Comparison of ENCODE assay signal across 17 cellular contexts in genomic region chr4:169267070-169267469, GRCh38. TPM values are rescaled to one million over a fixed set of nuclear protein-coding genes. Genes with fewer than 3 reads are reported as not detected.
DNase-seq lines count a peak whose midpoint lies in the region; TF ChIP-seq lines count a peak whose summit lies in the region.
"Had no signal": no experiment of that assay in that cellular context is flagged by ENCODE, and none has a peak within 500 bp of the region (broad histone marks: within the 10 kb centered on the region; RNA-seq: fewer than 3 reads in every experiment).

No MANE protein-coding gene starts in this region.

- H3K27me3 Mint-ChIP-seq in neural progenitor cell (ENCODE audit: insufficient read depth, low read depth), result no peaks in the 10 kb centered on the region
- H3K27me3 Mint-ChIP-seq in activated naive CD8-positive, alpha-beta T cell treated with anti-CD3 and anti-CD28 coated beads for 36 hours, result peaks cover 65% of the 10 kb centered on the region

- peaks cover 36% of the 10 kb centered on the region for H3K4me1 Mint-ChIP-seq in neural progenitor cell
- H3K4me1 Mint-ChIP-seq in activated naive CD8-positive, alpha-beta T cell treated with anti-CD3 and anti-CD28 coated beads for 36 hours, result peaks cover 4% of the 10 kb centered on the region

- H3K9me3 ChIP-seq in BLaER1 (no peaks in the 10 kb centered on the region), PC-9 (ENCODE audit: insufficient read depth, low read depth) (no peaks in the 10 kb centered on the region), fibroblast of lung (ENCODE audit: control insufficient read depth, insufficient read depth, low read depth, low read length) (no peaks in the 10 kb centered on the region), neural progenitor cell (ENCODE audit: low read depth) (no peaks in the 10 kb centered on the region)
- H3K9me3 ChIP-seq: tibial nerve had no signal

- H2AFZ ChIP-seq in PC-9, result no peak overlapping the region
- H2AFZ ChIP-seq in fibroblast of lung (ENCODE audit: low read length), result no peak overlapping the region
- no peak overlapping the region for H2AFZ ChIP-seq in neural progenitor cell (replicated peaks)
- H2AFZ ChIP-seq: parathyroid adenoma had no signal

- intact Hi-C loops in PC-9 (cut with micrococcal nuclease; ENCODE audit: unreplicated experiment), result loop anchor here (2.0 kb wide), 1 partner anchor 42 kb away; no protein-coding TSS in a partner anchor

- DNase-seq in PC-9, result peak in 1 of 2 experiments; percentile 68
- DNase-seq in fibroblast of lung (ENCODE audit: low read depth in 2 of 2), result no peak
- no peak for DNase-seq in neural progenitor cell (ENCODE audit: low spot score)
- no peak for DNase-seq in NCI-H146 (lab: John Stamatoyannopoulos, UW)
- no peak for DNase-seq in NCI-H187 treated with DMSO at 0.1 percent for 48 hours (lab: John Stamatoyannopoulos, UW)
- DNase-seq in NCI-H1048 (lab: John Stamatoyannopoulos, UW), result no peak
- no peak for DNase-seq in activated naive CD8-positive, alpha-beta T cell treated with anti-CD3 and anti-CD28 coated beads for 36 hours
- DNase-seq: activated CD8-positive, alpha-beta T cell treated with anti-CD3 and anti-CD28 coated beads, Interleukin-2, amount 10 ng/mL, durations not matched to agents 7 days and 5 days; activated effector memory CD4-positive, alpha-beta T cell treated with Interleukin-2 at 50 U/mL for 16 hours; DMS79; NCI-H2029; NCI-H748 treated with DMSO at 0.1 percent for 48 hours had no signal

- H3K79me2 ChIP-seq in PC-9 (ENCODE audit: low read depth) (peaks cover 83% of the 10 kb centered on the region), fibroblast of lung (ENCODE audit: control insufficient read depth, insufficient read depth, low read length) (peaks cover 85% of the 10 kb centered on the region), neural progenitor cell (ENCODE audit: low read depth) (peaks cover 85% of the 10 kb centered on the region)

- H3K36me3 Mint-ChIP-seq in neural progenitor cell, result peaks cover 32% of the 10 kb centered on the region
- no peaks in the 10 kb centered on the region for H3K36me3 Mint-ChIP-seq in activated naive CD8-positive, alpha-beta T cell treated with anti-CD3 and anti-CD28 coated beads for 36 hours

- TF ChIP-seq CTCF in PC-9 (conservative IDR thresholded peaks at IDR 0.05) (no peak), fibroblast of lung (conservative IDR thresholded peaks at IDR 0.05 in 1 of 2, IDR thresholded peaks at IDR 0.05 in 1 of 2; ENCODE audit: low read depth in 1 of 2, low read length in 2 of 2) (no peak), neural progenitor cell (IDR thresholded peaks at IDR 0.05) (no peak)

- H3K9me3 Mint-ChIP-seq in neural progenitor cell, result peaks cover 5% of the 10 kb centered on the region
- no peaks in the 10 kb centered on the region for H3K9me3 Mint-ChIP-seq in activated naive CD8-positive, alpha-beta T cell treated with anti-CD3 and anti-CD28 coated beads for 36 hours
- H3K9me3 Mint-ChIP-seq: mesothelial cell of epicardium had no signal

- H3K4me3 ChIP-seq in BLaER1 (no peak overlapping the region), PC-9 (peak overlapping the region; percentile 46), fibroblast of lung (replicated peaks in 1 of 4; ENCODE audit: control extremely low read depth in 1 of 4, insufficient read depth in 1 of 4, low read depth in 3 of 4, low read length in 4 of 4) (peak overlapping the region; percentile 22 to 90 (median 60)), neural progenitor cell (peak overlapping the region; percentile 82)
- H3K4me3 ChIP-seq: tibial nerve had no signal

- peaks cover 30% of the 10 kb centered on the region for H3K36me3 ChIP-seq in BLaER1
- H3K36me3 ChIP-seq in PC-9 (ENCODE audit: low read depth), result peaks cover 20% of the 10 kb centered on the region; the same call in 1 of the 2 replicates
- H3K36me3 ChIP-seq in fibroblast of lung (ENCODE audit: control insufficient read depth, insufficient read depth, low read length), result peaks cover 5% of the 10 kb centered on the region
- H3K36me3 ChIP-seq in neural progenitor cell, result peaks cover 6% of the 10 kb centered on the region

- no TSS peak for BruUV-seq in PC-9 (replicated peaks; lab: Mats Ljungman, UMichigan)

- no peak overlapping the region for H3K27ac Mint-ChIP-seq in neural progenitor cell
- H3K27ac Mint-ChIP-seq in activated naive CD8-positive, alpha-beta T cell treated with anti-CD3 and anti-CD28 coated beads for 36 hours, result no peak overlapping the region
- H3K27ac Mint-ChIP-seq: activated CD8-positive, alpha-beta T cell treated with anti-CD3 and anti-CD28 coated beads, Interleukin-2, amount 10 ng/mL, durations not matched to agents 7 days and 5 days; mesothelial cell of epicardium had no signal

- H4K20me1 ChIP-seq in BLaER1 (peaks cover 15% of the 10 kb centered on the region), PC-9 (ENCODE audit: insufficient read depth) (no peaks in the 10 kb centered on the region), fibroblast of lung (ENCODE audit: control insufficient read depth, extremely low read depth, insufficient read depth, low read length) (no peaks in the 10 kb centered on the region), neural progenitor cell (ENCODE audit: low read depth) (peaks cover 33% of the 10 kb centered on the region)

- peaks cover 26% of the 10 kb centered on the region for H3F3A ChIP-seq in PC-9 (ENCODE audit: insufficient read depth, low read depth)
- H3F3A ChIP-seq in neural progenitor cell (ENCODE audit: low read depth), result peaks cover 7% of the 10 kb centered on the region

- no peaks in the 10 kb centered on the region for H3K27me3 ChIP-seq in BLaER1
- no peaks in the 10 kb centered on the region for H3K27me3 ChIP-seq in PC-9 (ENCODE audit: insufficient read depth, low read depth)
- H3K27me3 ChIP-seq in fibroblast of lung (ENCODE audit: control insufficient read depth, insufficient read depth, low read length), result no peaks in the 10 kb centered on the region
- peaks cover 8% of the 10 kb centered on the region for H3K27me3 ChIP-seq in neural progenitor cell
- H3K27me3 ChIP-seq: tibial nerve had no signal

- no peak overlapping the region for H3K27ac ChIP-seq in BLaER1
- peak overlapping the region; percentile 74 for H3K27ac ChIP-seq in PC-9
- no peak overlapping the region for H3K27ac ChIP-seq in fibroblast of lung (ENCODE audit: insufficient read depth, low read length)
- H3K27ac ChIP-seq in neural progenitor cell, result no peak overlapping the region
- H3K27ac ChIP-seq: KMS-11, parathyroid adenoma had no signal

- CTCF ChIA-PET in PC-9 (lab: Charles Lee), result interaction anchor here (0.7 to 0.9 kb wide), 2 partner anchors 16 to 463 kb away, joined by 3 to 9 read pairs; no protein-coding TSS in a partner anchor

- peak overlapping the region; percentile 20 for H3K4me3 Mint-ChIP-seq in neural progenitor cell
- H3K4me3 Mint-ChIP-seq in activated naive CD8-positive, alpha-beta T cell treated with anti-CD3 and anti-CD28 coated beads for 36 hours, result no peak overlapping the region
- H3K4me3 Mint-ChIP-seq: activated CD8-positive, alpha-beta T cell treated with anti-CD3 and anti-CD28 coated beads, Interleukin-2, amount 10 ng/mL, durations not matched to agents 7 days and 5 days; mesothelial cell of epicardium had no signal

- no peaks in the 10 kb centered on the region for H3K9me2 ChIP-seq in PC-9 (ENCODE audit: insufficient read depth)

- POLR2A ChIA-PET in PC-9 (lab: Charles Lee; ENCODE audit: unreplicated experiment), result interaction anchor here (0.6 to 1.4 kb wide), 2 partner anchors 13 to 267 kb away, joined by 5 to 6 read pairs; no protein-coding TSS in a partner anchor

- no peak overlapping the region for H3K9ac ChIP-seq in BLaER1
- no peak overlapping the region for H3K9ac ChIP-seq in fibroblast of lung (ENCODE audit: insufficient read depth, low read length)
- no peak overlapping the region for H3K9ac ChIP-seq in neural progenitor cell
- H3K9ac ChIP-seq: KMS-11, parathyroid adenoma had no signal

- H3K4me1 ChIP-seq in BLaER1, result peaks cover 38% of the 10 kb centered on the region
- peaks cover 35% of the 10 kb centered on the region for H3K4me1 ChIP-seq in PC-9 (replicated peaks; ENCODE audit: insufficient read depth)
- peaks cover 7% of the 10 kb centered on the region for H3K4me1 ChIP-seq in fibroblast of lung (ENCODE audit: control insufficient read depth, extremely low read depth, insufficient read depth, low read length)
- peaks cover 36% of the 10 kb centered on the region for H3K4me1 ChIP-seq in neural progenitor cell

- H3K4me2 ChIP-seq in BLaER1, result 0 out of 2 replicates have a peak overlapping the region, but pooled peaks have one; percentile 5
- H3K4me2 ChIP-seq in PC-9, result peak overlapping the region; percentile 79
- H3K4me2 ChIP-seq in fibroblast of lung (ENCODE audit: extremely low read depth, insufficient read depth, low read length), result peak overlapping the region; percentile 94
- H3K4me2 ChIP-seq in neural progenitor cell, result peak overlapping the region; percentile 96
- H3K4me2 ChIP-seq: KMS-11 had no signal

RNA-seq across cellular contexts. Expression of gene SH3RF1, which starts 3.7 kb away (rescaled TPM):
- total RNA-seq in PC-9 (2021) (26.4 and 37.4 TPM in 2 replicates), fibroblast of lung (10.5 and 13.0 TPM in 2 replicates), neural progenitor cell (ENCODE audit: low replicate concordance) (14.1 and 17.1 TPM in 2 replicates)
- 15.7 and 18.8 TPM in 2 replicates for polyA plus RNA-seq in fibroblast of lung
- 10.6 and 16.4 TPM in 2 replicates for polyA plus RNA-seq in fibroblast of lung (2012)
- polyA minus RNA-seq in fibroblast of lung (ENCODE audit: low replicate concordance), result 69.2 and 74.1 TPM in 2 replicates
- under 1 TPM; 0.54 to 0.87 TPM for total RNA-seq in activated naive CD8-positive, alpha-beta T cell treated with anti-CD3 and anti-CD28 coated beads for 36 hours

Comparison
In these comparisons a context has a peak if more than half of its experiments do, and no peak if none do; other contexts are left out.
1. H3K4me2 ChIP-seq: peak in every context shown above with its lines; median percentile 96 in neural progenitor cell; 94 in fibroblast of lung; 79 in PC-9; 5 in BLaER1.